Comparison of ENCODE assay signal across 1 cellular context in genomic region chr9:134455951-134456739, GRCh38.
A peak's percentile ranks its signal among the peaks of the same experiment; 100 is the strongest.
TF ChIP-seq lines count a peak whose summit lies in the region.

No MANE protein-coding gene starts in this region.

TF ChIP-seq in HEK293, 187 proteins besides CTCF, POLR2A, EP300 and RAD21 (continued from another document and continues in another):
- TF ChIP-seq ZNF26 (tag by site-specific recombination; IDR thresholded peaks at IDR 0.05) (no peak), ZNF114 (tag by site-specific recombination; IDR thresholded peaks at IDR 0.05) (no peak), ZNF596 (tag by site-specific recombination; IDR thresholded peaks at IDR 0.05) (no peak), ZNF341 (tag by site-specific recombination; IDR thresholded peaks at IDR 0.05; ENCODE audit: low read depth) (no peak), HOXD13 (CRISPR knock-in tag; IDR thresholded peaks at IDR 0.05; ENCODE audit: borderline replicate concordance) (no peak), ZNF366 (tag by site-specific recombination; conservative IDR thresholded peaks at IDR 0.05) (no peak), ZNF169 (tag by site-specific recombination; IDR thresholded peaks at IDR 0.05) (no peak), HOXC10 (CRISPR knock-in tag; IDR thresholded peaks at IDR 0.05) (no peak), ZBTB10 (tag by site-specific recombination; IDR thresholded peaks at IDR 0.05) (peak; percentile 66; the same call in 1 of the 2 replicates), ZNF292 (tag by site-specific recombination; IDR thresholded peaks at IDR 0.05; ENCODE audit: borderline replicate concordance, low read depth) (no peak), ZNF335 (tag by site-specific recombination; conservative IDR thresholded peaks at IDR 0.05) (no peak), TCF7L2 (IDR thresholded peaks at IDR 0.05; ENCODE audit: borderline replicate concordance, low read depth, low read length) (no peak), ZNF10 (tag by site-specific recombination; IDR thresholded peaks at IDR 0.05) (no peak), ZNF513 (tag by site-specific recombination; IDR thresholded peaks at IDR 0.05) (no peak), ZIC2 (tag by site-specific recombination; IDR thresholded peaks at IDR 0.05) (no peak), ZNF624 (tag by site-specific recombination; IDR thresholded peaks at IDR 0.05) (no peak), SP2 (tag by site-specific recombination; IDR thresholded peaks at IDR 0.05) (no peak), ZNF518A (tag by site-specific recombination; conservative IDR thresholded peaks at IDR 0.05; ENCODE audit: low read depth) (no peak), ZBTB8A (tag by site-specific recombination; IDR thresholded peaks at IDR 0.05) (no peak; the same call in 1 of the 2 replicates), ZNF433 (tag by site-specific recombination; IDR thresholded peaks at IDR 0.05; ENCODE audit: low read depth) (no peak), ZNF398 (tag by site-specific recombination; IDR thresholded peaks at IDR 0.05) (no peak), HIC1 (tag by site-specific recombination; IDR thresholded peaks at IDR 0.05) (no peak), ZNF560 (tag by site-specific recombination; IDR thresholded peaks at IDR 0.05; ENCODE audit: borderline replicate concordance) (no peak), PRDM4 (tag by site-specific recombination; IDR thresholded peaks at IDR 0.05) (no peak), ZNF792 (tag by site-specific recombination; IDR thresholded peaks at IDR 0.05) (no peak), INSM2 (tag by site-specific recombination; IDR thresholded peaks at IDR 0.05) (no peak), WT1 (tag by site-specific recombination; IDR thresholded peaks at IDR 0.05) (peak; percentile 63), ZNF214 (tag by site-specific recombination; IDR thresholded peaks at IDR 0.05; ENCODE audit: borderline replicate concordance) (no peak), ZNF843 (tag by site-specific recombination; IDR thresholded peaks at IDR 0.05) (no peak), SP3 (tag by site-specific recombination; IDR thresholded peaks at IDR 0.05) (no peak), ZNF837 (tag by site-specific recombination; IDR thresholded peaks at IDR 0.05) (no peak), ZNF140 (tag by site-specific recombination; IDR thresholded peaks at IDR 0.05) (no peak), ZBTB20 (tag by site-specific recombination; IDR thresholded peaks at IDR 0.05) (no peak), ZNF239 (tag by site-specific recombination; IDR thresholded peaks at IDR 0.05) (no peak), ZNF404 (tag by site-specific recombination; IDR thresholded peaks at IDR 0.05) (no peak), ZNF544 (tag by site-specific recombination; IDR thresholded peaks at IDR 0.05) (no peak), FEZF1 (tag by site-specific recombination; IDR thresholded peaks at IDR 0.05) (peak; percentile 44), ZNF704 (tag by site-specific recombination; IDR thresholded peaks at IDR 0.05) (no peak), KLF17 (tag by site-specific recombination; IDR thresholded peaks at IDR 0.05) (peak; percentile 76), ZSCAN16 (tag by site-specific recombination; IDR thresholded peaks at IDR 0.05) (no peak)
